In genomic region chr16:23333962-23334361, GRCh38 we compare ENCODE assay signal across 21 cellular contexts. TPM values are rescaled to one million over a fixed set of nuclear protein-coding genes. Genes with fewer than 3 reads are reported as not detected.
DNase-seq lines count a peak whose midpoint lies in the region; ATAC-seq, FAIRE-seq and TF ChIP-seq lines count a peak whose summit lies in the region.
"Had no signal": no experiment of that assay in that cellular context is flagged by ENCODE, and none has a peak within 500 bp of the region (broad histone marks: within the 10 kb centered on the region; RNA-seq: fewer than 3 reads in every experiment).

No MANE protein-coding gene starts in this region.

- ATAC-seq in HepG2 = no peak
- ATAC-seq in right lobe of liver = no peak
- ATAC-seq in upper lobe of right lung = peak; percentile 7
- ATAC-seq in GM21515 (IDR thresholded peaks at IDR 0.05; ENCODE audit: unreplicated experiment) = no peak
- ATAC-seq: HCT116 had no signal

- TF ChIP-seq CTCF in HepG2 (CRISPR knock-in tag; IDR thresholded peaks at IDR 0.05) (no peak), right lobe of liver (IDR thresholded peaks at IDR 0.05) (no peak), PC-9 (conservative IDR thresholded peaks at IDR 0.05) (no peak), chondrocyte (IDR thresholded peaks at IDR 0.05) (no peak), upper lobe of right lung (IDR thresholded peaks at IDR 0.05) (no peak), GM13977 (IDR thresholded peaks at IDR 0.05; ENCODE audit: extremely low read depth, insufficient read depth, missing control alignments) (no peak)

- peaks cover 8% of the 10 kb centered on the region for H3K9me3 Mint-ChIP-seq in chondrocyte (ENCODE audit: low read depth)
- H3K9me3 Mint-ChIP-seq in activated naive CD8-positive, alpha-beta T cell treated with anti-CD3 and anti-CD28 coated beads for 36 hours = no peaks in the 10 kb centered on the region

- 33% methylated on average over 4 of the region's 9 CpGs for WGBS in HepG2 (ENCODE audit: low lambda C conversion rate)
- 0% methylated on average over 1 of the region's 9 CpGs for WGBS in right lobe of liver (ENCODE audit: insufficient coverage, low coverage, low lambda C conversion rate, missing lambda C conversion rate)

- FAIRE-seq in HepG2 (lab: Jason Lieb, UNC) = no peak
- FAIRE-seq: HTR-8/SVneo had no signal

- H3K27me3 ChIP-seq in HepG2 (ENCODE audit: control insufficient read depth in 1 of 2, insufficient read depth in 2 of 2, low read length in 2 of 2) (peaks cover 1 to 10% of the 10 kb centered on the region in 2 experiments; a peak in 2 of 5 replicates), right lobe of liver (no peaks in the 10 kb centered on the region), PC-9 (ENCODE audit: insufficient read depth, low read depth) (no peaks in the 10 kb centered on the region), upper lobe of right lung (no peaks in the 10 kb centered on the region)
- H3K27me3 ChIP-seq: BLaER1, Peyer's patch had no signal

- POLR2A ChIA-PET in HepG2 (lab: Yijun Ruan, JAX) = no interaction called here
- POLR2A ChIA-PET in PC-9 (lab: Charles Lee; ENCODE audit: unreplicated experiment) = interaction anchor here (0.7 kb wide), 1 partner anchor 224 kb away, joined by 4 read pairs; the partner anchor contains the start of gene UBFD1

- H4K20me1 ChIP-seq in HepG2 (ENCODE audit: insufficient read depth, low read length) (no peaks in the 10 kb centered on the region), PC-9 (ENCODE audit: insufficient read depth) (no peaks in the 10 kb centered on the region)
- H4K20me1 ChIP-seq: BLaER1 had no signal

- H3K4me1 Mint-ChIP-seq in chondrocyte (ENCODE audit: low read depth) = no peaks in the 10 kb centered on the region
- peaks cover 1% of the 10 kb centered on the region for H3K4me1 Mint-ChIP-seq in activated naive CD8-positive, alpha-beta T cell treated with anti-CD3 and anti-CD28 coated beads for 36 hours

- intact Hi-C loops in HepG2 (cut with micrococcal nuclease; ENCODE audit: unreplicated experiment) (no loop called here), right lobe of liver (cut with DNase I) (no loop called here), PC-9 (cut with micrococcal nuclease; ENCODE audit: unreplicated experiment) (loop anchor here (10.0 kb wide), 1 partner anchor 79 kb away; no protein-coding TSS in a partner anchor), upper lobe of right lung (cut with DNase I) (no loop called here)

- H3K9ac ChIP-seq in HepG2 (ENCODE audit: insufficient read depth, low read depth, low read length) = no peak overlapping the region
- H3K9ac ChIP-seq: BLaER1 had no signal

- in situ Hi-C loops in HepG2 (cut with HindIII; ENCODE audit: extremely low pct_ligation_motif_present, low pct_unique_long_range_greater_than_20kb) (no loop called here), GM13977 (cut with MboI; ENCODE audit: low pct_unique_long_range_greater_than_20kb, low sequenced_read_pairs, unreplicated experiment) (no loop called here)

- no peaks in the 10 kb centered on the region for H3K79me2 ChIP-seq in HepG2 (ENCODE audit: insufficient read depth, low read length)
- H3K79me2 ChIP-seq in PC-9 (ENCODE audit: low read depth) = no peaks in the 10 kb centered on the region

- H3K36me3 ChIP-seq in HepG2 (replicated peaks in 1 of 2; ENCODE audit: control insufficient read depth in 1 of 2, insufficient read depth in 2 of 2, low read length in 2 of 2) = no peaks in the 10 kb centered on the region
- no peaks in the 10 kb centered on the region for H3K36me3 ChIP-seq in right lobe of liver
- no peaks in the 10 kb centered on the region for H3K36me3 ChIP-seq in PC-9 (ENCODE audit: low read depth)
- no peaks in the 10 kb centered on the region for H3K36me3 ChIP-seq in upper lobe of right lung
- H3K36me3 ChIP-seq: BLaER1, Peyer's patch had no signal

- H3K4me3 ChIP-seq in HepG2 (replicated peaks in 1 of 3; ENCODE audit: insufficient read depth in 1 of 3, low read depth in 2 of 3, low read length in 3 of 3) = no peak overlapping the region
- H3K4me3 ChIP-seq in right lobe of liver = no peak overlapping the region
- H3K4me3 ChIP-seq in PC-9 = no peak overlapping the region
- no peak overlapping the region for H3K4me3 ChIP-seq in upper lobe of right lung
- H3K4me3 ChIP-seq: BLaER1, Peyer's patch had no signal

- no peak for TF ChIP-seq RAD21 in HepG2 (CRISPR knock-in tag; IDR thresholded peaks at IDR 0.05)

- BruUV-seq in HepG2 (replicated peaks; lab: Mats Ljungman, UMichigan) (no TSS peak), PC-9 (replicated peaks; lab: Mats Ljungman, UMichigan) (no TSS peak)

- H3K4me2 ChIP-seq in HepG2 (ENCODE audit: low read depth, low read length) = no peak overlapping the region
- no peak overlapping the region for H3K4me2 ChIP-seq in PC-9
- H3K4me2 ChIP-seq: BLaER1 had no signal

- TF ChIP-seq POLR2A in HepG2 (IDR thresholded peaks at IDR 0.05; ENCODE audit: insufficient read depth in 1 of 2, low read depth in 2 of 2, low read length in 2 of 2) (no peak), right lobe of liver (IDR thresholded peaks at IDR 0.05) (no peak)

- no peaks in the 10 kb centered on the region for H3K36me3 Mint-ChIP-seq in chondrocyte (ENCODE audit: low read depth)
- H3K36me3 Mint-ChIP-seq in activated naive CD8-positive, alpha-beta T cell treated with anti-CD3 and anti-CD28 coated beads for 36 hours = no peaks in the 10 kb centered on the region

- H3K27ac Mint-ChIP-seq in chondrocyte (ENCODE audit: unreplicated experiment) = no peak overlapping the region
- H3K27ac Mint-ChIP-seq in activated naive CD8-positive, alpha-beta T cell treated with anti-CD3 and anti-CD28 coated beads for 36 hours = no peak overlapping the region

- H2AFZ ChIP-seq in HepG2 (ENCODE audit: low read length) (no peak overlapping the region), PC-9 (no peak overlapping the region)

- no peak overlapping the region for H3K27ac ChIP-seq in HepG2 (ENCODE audit: extremely low read length, insufficient read depth, low read length)
- no peak overlapping the region for H3K27ac ChIP-seq in right lobe of liver
- H3K27ac ChIP-seq in PC-9 = peak overlapping the region; percentile 16; the same call in 1 of the 2 replicates
- H3K27ac ChIP-seq in upper lobe of right lung = no peak overlapping the region
- H3K27ac ChIP-seq: BLaER1, HL-60 had no signal

- CTCF ChIA-PET in HepG2 (lab: Yijun Ruan, JAX; ENCODE audit: low intra/inter-chr PET ratio, low total read pairs) (no interaction called here), PC-9 (lab: Charles Lee) (no interaction called here)

- TF ChIP-seq EP300 in HepG2 (IDR thresholded peaks at IDR 0.05; ENCODE audit: low read depth in 2 of 2, low read length in 2 of 2) (no peak), HepG2 (CRISPR knock-in tag; IDR thresholded peaks at IDR 0.05; ENCODE audit: borderline replicate concordance) (no peak)

- no peak for DNase-seq in HepG2 (ENCODE audit: low spot score)
- no peak for DNase-seq in right lobe of liver
- no peak for DNase-seq in PC-9
- DNase-seq in chondrocyte (ENCODE audit: low spot score) = peak; percentile 52
- DNase-seq in upper lobe of right lung = no peak
- no peak for DNase-seq in activated naive CD8-positive, alpha-beta T cell treated with anti-CD3 and anti-CD28 coated beads for 36 hours
- DNase-seq in GM13977 (ENCODE audit: low spot score) = no peak
- DNase-seq: EL, NCI-H1417 treated with DMSO at 0.1 percent for 48 hours, NCI-H2029, NCI-H2171, NCI-H446, NCI-H748 treated with DMSO at 0.1 percent for 48 hours, Right ventricle myocardium superior had no signal

- H3F3A ChIP-seq in PC-9 (ENCODE audit: insufficient read depth, low read depth) = peaks cover 24% of the 10 kb centered on the region

- H3K9me3 ChIP-seq in HepG2 (ENCODE audit: low read length) (no peaks in the 10 kb centered on the region), right lobe of liver (no peaks in the 10 kb centered on the region), PC-9 (ENCODE audit: insufficient read depth, low read depth) (no peaks in the 10 kb centered on the region), upper lobe of right lung (no peaks in the 10 kb centered on the region)
- H3K9me3 ChIP-seq: BLaER1, Peyer's patch had no signal

- peaks cover 10% of the 10 kb centered on the region for H3K27me3 Mint-ChIP-seq in chondrocyte (ENCODE audit: low read depth)
- peaks cover 11% of the 10 kb centered on the region for H3K27me3 Mint-ChIP-seq in activated naive CD8-positive, alpha-beta T cell treated with anti-CD3 and anti-CD28 coated beads for 36 hours

- no peak overlapping the region for H3K4me3 Mint-ChIP-seq in chondrocyte (ENCODE audit: unreplicated experiment)
- H3K4me3 Mint-ChIP-seq in activated naive CD8-positive, alpha-beta T cell treated with anti-CD3 and anti-CD28 coated beads for 36 hours = no peak overlapping the region

- no peaks in the 10 kb centered on the region for H3K4me1 ChIP-seq in HepG2 (ENCODE audit: insufficient read depth, low read length)
- H3K4me1 ChIP-seq in right lobe of liver = no peaks in the 10 kb centered on the region
- H3K4me1 ChIP-seq in PC-9 (replicated peaks; ENCODE audit: insufficient read depth) = peaks cover 46% of the 10 kb centered on the region
- H3K4me1 ChIP-seq in upper lobe of right lung = no peaks in the 10 kb centered on the region
- H3K4me1 ChIP-seq: BLaER1 had no signal

- no peaks in the 10 kb centered on the region for H3K9me2 ChIP-seq in PC-9 (ENCODE audit: insufficient read depth)

RNA-seq across cellular contexts. Expression of gene SCNN1B, which starts 31.9 kb away (rescaled TPM):
- not detected in 2 replicates for total RNA-seq in HepG2 (2016; rRNA removed; fragmentation: Illumina TruSeq; extraction: Trizol)
- not detected in 2 replicates for total RNA-seq in HepG2 (2016; cell fraction: cytosol; rRNA removed; fragmentation: Illumina TruSeq; extraction: Trizol; ENCODE audit: low read depth)
- not detected in 2 replicates for total RNA-seq in HepG2 (2016; cell fraction: insoluble cytoplasmic fraction; rRNA removed; fragmentation: Illumina TruSeq; extraction: Trizol)
- not detected in 2 replicates for total RNA-seq in HepG2 (2016; cell fraction: membrane; rRNA removed; fragmentation: Illumina TruSeq; extraction: Trizol)
- total RNA-seq in HepG2 (2016; cell fraction: nucleus; rRNA removed; fragmentation: Illumina TruSeq; extraction: Trizol) = not detected in 2 replicates
- polyA plus RNA-seq in HepG2 (2011; rRNA removed) = not detected in 2 replicates
- not detected in 2 replicates for polyA plus RNA-seq in HepG2 (2011; cell fraction: cytosol; rRNA removed)
- polyA plus RNA-seq in HepG2 (2011; cell fraction: nucleus; rRNA removed) = not detected in 2 replicates
- polyA plus RNA-seq in HepG2 (2012) = not detected in 2 replicates
- not detected in 2 replicates for polyA plus RNA-seq in HepG2 (2016; cell fraction: cytosol; fragmentation: Illumina TruSeq; extraction: Trizol; ENCODE audit: low read depth)
- polyA plus RNA-seq in HepG2 (2016; cell fraction: insoluble cytoplasmic fraction; fragmentation: Illumina TruSeq; extraction: Trizol; ENCODE audit: low read depth) = not detected in 2 replicates
- not detected in 2 replicates for polyA plus RNA-seq in HepG2 (2016; cell fraction: membrane; fragmentation: Illumina TruSeq; extraction: Trizol; ENCODE audit: low read depth)
- not detected in 2 replicates for polyA plus RNA-seq in HepG2 (2016; cell fraction: nucleus; fragmentation: Illumina TruSeq; extraction: Trizol; ENCODE audit: insufficient read depth, low read depth)
- not detected in 2 replicates for polyA minus RNA-seq in HepG2 (2011; rRNA and poly(A)+ RNA removed; ENCODE audit: low replicate concordance)
- not detected in 2 replicates for polyA minus RNA-seq in HepG2 (2011; cell fraction: cytosol; rRNA and poly(A)+ RNA removed)
- not detected in 2 replicates for polyA minus RNA-seq in HepG2 (2011; cell fraction: nucleus; rRNA and poly(A)+ RNA removed)
- total RNA-seq in right lobe of liver = under 1 TPM in 2 of 6 experiments, not detected in 4; 0.12 to 0.13 TPM
- 0.57 and 0.60 TPM in 2 replicates for total RNA-seq in PC-9 (2021)
- not detected in 3 replicates for total RNA-seq in chondrocyte
- total RNA-seq in upper lobe of right lung = 50.3 TPM
- not detected for total RNA-seq in activated naive CD8-positive, alpha-beta T cell treated with anti-CD3 and anti-CD28 coated beads for 36 hours
- total RNA-seq: A172, Right ventricle myocardium superior had no signal

Comparison
In these comparisons a context has a peak if more than half of its experiments do, and no peak if none do; other contexts are left out.
1. RNA of gene SCNN1B, which starts 31.9 kb away (total RNA-seq): 50.3 TPM in upper lobe of right lung (single experiment); 0.57 to 0.60 TPM in PC-9, 0.12 to 0.13 TPM in right lobe of liver, not detected in activated naive CD8-positive, alpha-beta T cell treated with anti-CD3 and anti-CD28 coated beads for 36 hours, not detected in HepG2 and not detected in chondrocyte; every median in the first group is over 10 times any median in the second.